8 cellular contexts compared by ENCODE assay signal in the genomic region with DNA sequence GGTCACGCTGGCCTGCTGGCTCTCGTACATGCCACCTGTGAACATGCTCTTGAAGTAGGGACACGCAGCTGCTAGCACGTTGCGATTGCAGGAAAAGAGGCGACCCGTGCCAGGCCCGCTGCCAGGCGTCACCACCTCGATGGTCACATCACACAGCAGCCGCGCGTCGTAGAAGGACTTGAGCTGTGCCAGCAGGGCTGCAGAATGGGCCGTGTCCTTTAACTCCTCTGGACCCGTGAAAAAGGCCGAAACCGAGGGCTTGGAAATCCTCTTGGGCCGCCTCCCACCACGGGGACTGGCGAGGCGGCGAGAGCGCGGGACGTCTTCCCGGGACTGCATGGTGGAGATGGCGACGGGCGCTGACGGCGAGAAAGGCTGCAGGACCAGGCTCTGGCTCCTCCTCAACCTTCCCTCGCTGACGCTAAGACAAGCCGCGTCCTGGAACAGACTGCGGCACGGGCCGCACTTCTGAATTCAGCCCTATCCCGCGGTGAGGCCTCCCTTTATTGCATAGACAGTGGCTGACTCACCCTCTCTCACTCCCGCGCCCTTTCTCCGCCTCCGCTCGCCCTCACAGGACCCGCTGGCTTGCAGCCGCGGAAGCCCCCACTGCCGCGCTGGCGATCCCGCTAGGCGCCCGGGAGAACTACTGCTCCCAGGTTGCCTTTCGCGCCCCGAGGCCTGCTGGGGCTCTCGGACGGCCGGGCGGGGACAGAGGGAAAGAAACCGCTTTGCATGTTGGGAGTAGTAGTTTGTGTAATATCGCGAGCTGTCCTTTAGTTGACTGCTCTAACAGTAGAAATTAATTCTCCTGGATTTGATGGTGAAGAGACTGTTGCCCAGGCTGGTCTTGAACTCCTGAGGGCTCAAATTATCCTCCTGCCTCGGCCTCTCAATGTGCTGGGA. TPM values are rescaled to one million over a fixed set of nuclear protein-coding genes. Genes with fewer than 3 reads are reported as not detected.
DNase-seq lines count a peak whose midpoint lies in the region; ATAC-seq, FAIRE-seq and TF ChIP-seq lines count a peak whose summit lies in the region.

TSS of gene KBTBD7 (minus strand) at position 651 of the 906 bp plus-strand sequence. CDS start at position 339, 312 bp downstream.

- peak within 1 kb of the TSS; percentile 84 for H4K8ac ChIP-seq in H1 (ENCODE audit: extremely low read depth, insufficient read depth, low read length)

- H3K9ac ChIP-seq in HUES48 (ENCODE audit: low read depth, low read length) (peak within 1 kb of the TSS; percentile 90), NT2/D1 (ENCODE audit: insufficient read length, low read depth) (peak within 1 kb of the TSS; percentile 74), H1 (replicated peaks in 1 of 4; ENCODE audit: extremely low read depth in 1 of 4, low read depth in 3 of 4, low read length in 3 of 4) (peak within 1 kb of the TSS in 3 of 4 experiments; percentile 81 to 91 (median 90); a peak in 6 of 7 replicates)

- peak within 1 kb of the TSS; percentile 87; the same call in 1 of the 2 replicates for H2AFZ ChIP-seq in H1 (ENCODE audit: low read length)

- H3K23ac ChIP-seq in H1 (ENCODE audit: insufficient read length), result no peak within 1 kb of the TSS

- H3K56ac ChIP-seq in H1 (replicated peaks; ENCODE audit: insufficient read length, low read depth, low read length), result peak within 1 kb of the TSS; percentile 53

- peaks cover 0 to 2% of the 10 kb centered on the region in 2 experiments for H4K20me1 ChIP-seq in H1 (replicated peaks in 1 of 2; ENCODE audit: control insufficient read depth in 1 of 2, insufficient read depth in 2 of 2, low read length in 2 of 2)

- H4K91ac ChIP-seq in H1 (replicated peaks; ENCODE audit: insufficient read length, low read length), result no peak within 1 kb of the TSS

- TF ChIP-seq EP300 in H1 (IDR thresholded peaks at IDR 0.05; ENCODE audit: borderline replicate concordance in 1 of 2, low read depth in 2 of 2, low read length in 2 of 2), result no peak

- no TSS peak for BruUV-seq in Calu3 (replicated peaks; lab: Mats Ljungman, UMichigan)

- peaks cover 7% of the 10 kb centered on the region for H3K4me1 Mint-ChIP-seq in Calu3 (ENCODE audit: low read depth, unreplicated experiment)
- peaks cover 42% of the 10 kb centered on the region for H3K4me1 Mint-ChIP-seq in activated CD8-positive, alpha-beta memory T cell treated with anti-CD3 and anti-CD28 coated beads, Interleukin-2, amount 10 ng/mL, durations not matched to agents 7 days and 5 days
- H3K4me1 Mint-ChIP-seq in memory B cell, result peaks cover 27% of the 10 kb centered on the region

- H3K27ac ChIP-seq in HUES48 (ENCODE audit: low read depth, low read length) (peak within 1 kb of the TSS; percentile 89), H1 (ENCODE audit: low read depth, low read length) (peak within 1 kb of the TSS; percentile 80; the same call in 1 of the 2 replicates)

- peaks cover 6% of the 10 kb centered on the region for H3K23me2 ChIP-seq in H1 (ENCODE audit: low read depth, low read length)

- H3K9me3 Mint-ChIP-seq in Calu3 (ENCODE audit: low read depth, unreplicated experiment) (no peaks in the 10 kb centered on the region), memory B cell (no peaks in the 10 kb centered on the region)
- H3K9me3 Mint-ChIP-seq in activated CD8-positive, alpha-beta memory T cell treated with anti-CD3 and anti-CD28 coated beads, Interleukin-2, amount 10 ng/mL, durations not matched to agents 7 days and 5 days (ENCODE audit: low read depth), result no peaks in the 10 kb centered on the region

- peak within 1 kb of the TSS; percentile 91 for H3K18ac ChIP-seq in H1 (ENCODE audit: extremely low read depth, low read length)

- peak within 1 kb of the TSS; percentile 38 for H4K5ac ChIP-seq in H1 (ENCODE audit: insufficient read length, low read depth, low read length)

- H3K4me1 ChIP-seq in HUES48 (ENCODE audit: control insufficient read depth, insufficient read depth, low read length) (0 out of 2 replicates have a peak, but pooled peaks cover 7% of the 10 kb centered on the region), NT2/D1 (ENCODE audit: insufficient read depth, insufficient read length) (no peaks in the 10 kb centered on the region), H1 (replicated peaks in 1 of 4; ENCODE audit: control insufficient read depth in 3 of 4, insufficient read depth in 4 of 4, low read length in 3 of 4) (peaks cover 0 to 5% (median 2%) of the 10 kb centered on the region in 4 experiments; a peak in 3 of 7 replicates)

- H3K36me3 ChIP-seq in HUES48 (ENCODE audit: control insufficient read depth, insufficient read depth, low read length), result 0 out of 2 replicates have a peak, but pooled peaks cover 2% of the 10 kb centered on the region
- peaks cover 6% of the 10 kb centered on the region for H3K36me3 ChIP-seq in NT2/D1 (ENCODE audit: insufficient read depth, insufficient read length, low read length)
- H3K36me3 ChIP-seq in H1 (ENCODE audit: control insufficient read depth in 2 of 4, insufficient read depth in 4 of 4, low read length in 3 of 4), result no peaks in the 10 kb centered on the region

- WGBS in H1 (ENCODE audit: extremely low coverage in 1 of 2, insufficient coverage in 1 of 2, insufficient read length in 1 of 2, insufficient replicate concordance in 2 of 2, low coverage in 1 of 2, low lambda C conversion rate in 2 of 2, missing lambda C conversion rate in 1 of 2), 2 experiments, result 11% methylated on average over 62 of the region's 66 CpGs; no CpG with 5 or more reads in 1 of the 2 experiments

- no peaks in the 10 kb centered on the region for H3K27me3 Mint-ChIP-seq in Calu3 (ENCODE audit: unreplicated experiment)
- no peaks in the 10 kb centered on the region for H3K27me3 Mint-ChIP-seq in activated CD8-positive, alpha-beta memory T cell treated with anti-CD3 and anti-CD28 coated beads, Interleukin-2, amount 10 ng/mL, durations not matched to agents 7 days and 5 days
- no peaks in the 10 kb centered on the region for H3K27me3 Mint-ChIP-seq in memory B cell

- peak within 1 kb of the TSS; percentile 55; the same call in 1 of the 2 replicates for H2BK15ac ChIP-seq in H1 (ENCODE audit: low read length)

- peak; percentile 97 for ATAC-seq in GM21423 (IDR thresholded peaks at IDR 0.05; ENCODE audit: unreplicated experiment)
- peak; percentile 99 for ATAC-seq in activated CD8-positive, alpha-beta memory T cell treated with anti-CD3 and anti-CD28 coated beads, Interleukin-2, amount 10 ng/mL, durations not matched to agents 7 days and 5 days
- peak; percentile 94 for ATAC-seq in memory B cell (ENCODE audit: low read depth)

- peak within 1 kb of the TSS; percentile 78 for H3K4ac ChIP-seq in H1 (replicated peaks; ENCODE audit: insufficient read length, low read depth, low read length)

- H2AK5ac ChIP-seq in H1 (ENCODE audit: low read depth, low read length), result no peak within 1 kb of the TSS

- CTCF ChIA-PET in Calu3 (lab: Charles Lee) (no interaction called here), H1 (lab: Charles Lee; ENCODE audit: partially characterized antibody) (interaction anchor here (1.0 to 1.3 kb wide), 2 partner anchors 28 to 33 kb away, joined by 3 read pairs; no protein-coding TSS in a partner anchor)
- CTCF ChIA-PET in activated CD8-positive, alpha-beta memory T cell treated with anti-CD3 and anti-CD28 coated beads, Interleukin-2, amount 10 ng/mL, durations not matched to agents 7 days and 5 days (lab: Charles Lee), result interaction anchor here (0.7 kb wide), 1 partner anchor 28 kb away, joined by 3 read pairs; no protein-coding TSS in a partner anchor

- POLR2A ChIA-PET in H1 (lab: Charles Lee; ENCODE audit: partially characterized antibody), result interaction anchor here (0.7 to 1.6 kb wide), 5 partner anchors 16 to 89 kb away, joined by 3 to 4 read pairs (median 3); no protein-coding TSS in a partner anchor

- peak within 1 kb of the TSS; percentile 78 for H3K27ac Mint-ChIP-seq in Calu3 (ENCODE audit: unreplicated experiment)
- peak within 1 kb of the TSS; percentile 89 for H3K27ac Mint-ChIP-seq in activated CD8-positive, alpha-beta memory T cell treated with anti-CD3 and anti-CD28 coated beads, Interleukin-2, amount 10 ng/mL, durations not matched to agents 7 days and 5 days
- peak within 1 kb of the TSS; percentile 89 for H3K27ac Mint-ChIP-seq in memory B cell

- H3K27me3 ChIP-seq in HUES48 (ENCODE audit: control insufficient read depth, insufficient read depth, low read length), result no peaks in the 10 kb centered on the region
- H3K27me3 ChIP-seq in NT2/D1 (ENCODE audit: insufficient read depth, insufficient read length), result no peaks in the 10 kb centered on the region
- no peaks in the 10 kb centered on the region for H3K27me3 ChIP-seq in H1 (replicated peaks in 1 of 4; ENCODE audit: control insufficient read depth in 3 of 4, extremely low read depth in 1 of 4, insufficient read depth in 3 of 4, low read length in 3 of 4)

- no peak within 1 kb of the TSS for H3K14ac ChIP-seq in H1 (ENCODE audit: insufficient read length)

- TF ChIP-seq POLR2A in H1 (IDR thresholded peaks at IDR 0.05; ENCODE audit: control extremely low read depth in 1 of 2, low read depth in 2 of 2, low read length in 2 of 2), result peak; percentile 47 to 90

- DNase-seq in Calu3, result peak; percentile 87
- DNase-seq in NT2/D1 (ENCODE audit: low read depth, low spot score), result peak; percentile 80
- DNase-seq in activated CD8-positive, alpha-beta memory T cell treated with anti-CD3 and anti-CD28 coated beads, Interleukin-2, amount 10 ng/mL, durations not matched to agents 7 days and 5 days, result peak; percentile 96
- peak; percentile 85 to 90 for DNase-seq in H1 (ENCODE audit: low read depth in 1 of 2, low spot score in 2 of 2)
- peak; percentile 79 to 83 for DNase-seq in memory B cell (ENCODE audit: low spot score in 2 of 2)
- DNase-seq in stimulated activated CD8-positive, alpha-beta memory T cell treated with anti-CD3 and anti-CD28 coated beads, Interleukin-12 subunit alpha, Interleukin-12 subunit beta, amount 100 ng/mL, for 1 hour (ENCODE audit: low read depth), result peak; percentile 82

- H3K9me3 ChIP-seq in HUES48 (ENCODE audit: control insufficient read depth, insufficient read depth, low read length) (no peaks in the 10 kb centered on the region), NT2/D1 (ENCODE audit: insufficient read depth, low read length) (peaks cover 21% of the 10 kb centered on the region; the same call in 1 of the 2 replicates), H1 (ENCODE audit: insufficient read depth in 2 of 2, low read depth in 1 of 2, low read length in 1 of 2) (no peaks in the 10 kb centered on the region; a peak in 1 of 4 replicates)

- FAIRE-seq in H1 (lab: Jason Lieb, UNC), result no peak

- H2BK120ac ChIP-seq in H1 (replicated peaks; ENCODE audit: low read depth, low read length), result no peak within 1 kb of the TSS

- peak within 1 kb of the TSS; percentile 74 to 91 for H3K4me2 ChIP-seq in H1 (ENCODE audit: insufficient read depth in 1 of 2, low read depth in 2 of 2, low read length in 2 of 2)

- H3K4me3 Mint-ChIP-seq in Calu3 (ENCODE audit: low read depth, unreplicated experiment) (peak within 1 kb of the TSS; percentile 95), memory B cell (peak within 1 kb of the TSS; percentile 93)
- peak within 1 kb of the TSS; percentile 86 for H3K4me3 Mint-ChIP-seq in activated CD8-positive, alpha-beta memory T cell treated with anti-CD3 and anti-CD28 coated beads, Interleukin-2, amount 10 ng/mL, durations not matched to agents 7 days and 5 days

- peak within 1 kb of the TSS; percentile 83 for H3K4me3 ChIP-seq in HUES48 (ENCODE audit: low read depth, low read length)
- H3K4me3 ChIP-seq in NT2/D1 (ENCODE audit: insufficient read length, low read depth), result peak within 1 kb of the TSS; percentile 51
- peak within 1 kb of the TSS; percentile 63 to 83 (median 68) for H3K4me3 ChIP-seq in H1 (ENCODE audit: extremely low read depth in 1 of 4, insufficient read depth in 2 of 4, low read depth in 3 of 4, low read length in 4 of 4)

- H2BK5ac ChIP-seq in H1 (ENCODE audit: low read depth, low read length), result peak within 1 kb of the TSS; percentile 79; the same call in 1 of the 2 replicates

- TF ChIP-seq RAD21 in H1 (IDR thresholded peaks at IDR 0.05 in 1 of 2, conservative IDR thresholded peaks at IDR 0.05 in 1 of 2; ENCODE audit: low read depth in 2 of 2, low read length in 2 of 2), result no peak

- 0 out of 2 replicates have a peak within 1 kb of the TSS, but pooled peaks have one; percentile 21 for H2BK20ac ChIP-seq in H1 (ENCODE audit: low read length)

- intact Hi-C loops in Calu3 (cut with micrococcal nuclease; ENCODE audit: unreplicated experiment), result loop anchor here (2.0 kb wide), 1 partner anchor 61 kb away; the partner anchor contains the start of gene KBTBD6

- H2BK12ac ChIP-seq in H1 (ENCODE audit: low read depth, low read length), result no peak within 1 kb of the TSS; the same call in 1 of the 2 replicates

- H3K79me1 ChIP-seq in H1 (ENCODE audit: low read depth, low read length), result no peaks in the 10 kb centered on the region

- peaks cover 10% of the 10 kb centered on the region for H3K36me3 Mint-ChIP-seq in Calu3 (ENCODE audit: insufficient read depth, unreplicated experiment)
- peaks cover 28% of the 10 kb centered on the region for H3K36me3 Mint-ChIP-seq in activated CD8-positive, alpha-beta memory T cell treated with anti-CD3 and anti-CD28 coated beads, Interleukin-2, amount 10 ng/mL, durations not matched to agents 7 days and 5 days
- H3K36me3 Mint-ChIP-seq in memory B cell, result peaks cover 14% of the 10 kb centered on the region

- peaks cover 0 to 8% of the 10 kb centered on the region in 2 experiments; a peak in 2 of 4 replicates for H3K79me2 ChIP-seq in H1 (ENCODE audit: control insufficient read depth in 1 of 2, insufficient read depth in 2 of 2, low read length in 2 of 2)

- TF ChIP-seq CTCF in Calu3 (IDR thresholded peaks at IDR 0.05; ENCODE audit: unreplicated experiment), result no peak
- no peak for TF ChIP-seq CTCF in H1 (IDR thresholded peaks at IDR 0.05; ENCODE audit: control extremely low read depth in 1 of 3, insufficient read depth in 1 of 3, low read depth in 1 of 3, low read length in 3 of 3)

RNA-seq across cellular contexts. Expression of gene KBTBD7, which starts in this region (rescaled TPM):
- 6.3 and 6.4 TPM in 2 replicates for total RNA-seq in Calu3 (2022)
- total RNA-seq in activated CD8-positive, alpha-beta memory T cell treated with anti-CD3 and anti-CD28 coated beads, Interleukin-2, amount 10 ng/mL, durations not matched to agents 7 days and 5 days, result 1 to 10 TPM; 6.5 to 7.6 TPM
- total RNA-seq in H1 (2021; fragmentation: NEBNext Ultra II Directional; extraction: Animal tissue kit (Norgen Biotek cat#: 25700)), result 17.3 and 17.4 TPM in 2 replicates
- polyA plus RNA-seq in H1 (2011; rRNA removed), result 10.2 and 10.6 TPM in 2 replicates
- 10.4 TPM for polyA plus RNA-seq in H1 (2011; cell fraction: cytosol; rRNA removed)
- 10.2 TPM for polyA plus RNA-seq in H1 (2011; cell fraction: nucleus; rRNA removed)
- polyA plus RNA-seq in H1 (2012, experiment 1 of 2), result 8.3 to 11.5 TPM (median 9.7 TPM) in 4 replicates
- polyA plus RNA-seq in H1 (2012, experiment 2 of 2), result 1.1 TPM
- polyA plus RNA-seq in H1 (2013, experiment 1 of 2), result 10.1 TPM
- 9.8 TPM for polyA plus RNA-seq in H1 (2013, experiment 2 of 2)
- polyA minus RNA-seq in H1 (2011; rRNA and poly(A)+ RNA removed), result 32.5 and 37.6 TPM in 2 replicates
- 13.9 TPM for polyA minus RNA-seq in H1 (2011; cell fraction: cytosol; rRNA and poly(A)+ RNA removed)
- polyA minus RNA-seq in H1 (2011; cell fraction: nucleus; rRNA and poly(A)+ RNA removed), result 16.3 TPM

Comparison
In these comparisons a context has a peak if more than half of its experiments do, and no peak if none do; other contexts are left out.
1. Peak in every context shown above with its lines: DNase-seq, ATAC-seq, H3K4me3 ChIP-seq and H3K27ac ChIP-seq.